Comparison of ENCODE assay signal across 32 cellular contexts in the genomic region with DNA sequence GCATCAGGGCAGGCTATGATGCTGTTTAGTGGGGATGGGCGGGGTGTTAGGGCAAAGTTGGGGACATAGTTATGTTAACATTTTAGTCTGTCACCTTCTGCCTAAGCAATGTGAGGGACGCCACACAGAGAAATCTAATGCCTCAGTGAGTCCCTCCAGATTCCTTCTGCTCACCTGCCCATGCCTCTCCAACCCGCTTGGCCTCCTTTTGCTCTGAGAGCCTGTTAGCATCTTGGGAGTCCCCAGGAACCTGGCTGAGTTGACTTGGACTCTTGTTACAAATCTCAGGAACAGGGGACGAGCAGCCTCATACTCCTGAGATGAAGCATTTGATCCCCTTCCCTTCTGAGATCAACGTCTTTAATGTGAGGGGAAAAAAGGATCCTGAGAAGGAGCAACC.
"Had no signal": no experiment of that assay in that cellular context is flagged by ENCODE, and none has a peak within 500 bp of the region (broad histone marks: within the 10 kb centered on the region; RNA-seq: fewer than 3 reads in every experiment).

No MANE protein-coding gene starts in this region.

- H3K4me3 Mint-ChIP-seq: activated CD4-positive, alpha-beta memory T cell treated with anti-CD3 and anti-CD28 coated beads, Interleukin-2, amount 10 ng/mL, durations not matched to agents 7 days and 5 days; activated CD4-positive, alpha-beta T cell treated with anti-CD3 and anti-CD28 coated beads for 36 hours; activated CD4-positive, alpha-beta T cell treated with anti-CD3 and anti-CD28 coated beads, Interleukin-2, amount 10 ng/mL, durations not matched to agents 7 days and 5 days; activated CD8-positive, alpha-beta memory T cell treated with anti-CD3 and anti-CD28 coated beads, Interleukin-2, amount 10 ng/mL, durations not matched to agents 7 days and 5 days; activated CD8-positive, alpha-beta T cell treated with anti-CD3 and anti-CD28 coated beads, Interleukin-2, amount 10 ng/mL, durations not matched to agents 7 days and 5 days; activated naive CD4-positive, alpha-beta T cell treated with anti-CD3 and anti-CD28 coated beads, Interleukin-2, amount 10 ng/mL, durations not matched to agents 7 days and 5 days; activated naive CD4-positive, alpha-beta T cell treated with anti-CD3 and anti-CD28 coated beads, Interleukin-2, amount 50 U/mL, for 24 hours; activated naive CD8-positive, alpha-beta T cell; activated naive CD8-positive, alpha-beta T cell treated with anti-CD3 and anti-CD28 coated beads, Interleukin-2, amount 10 ng/mL, durations not matched to agents 7 days and 5 days; activated naive CD8-positive, alpha-beta T cell treated with anti-CD3 and anti-CD28 coated beads, Interleukin-2, amount 50 U/mL, for 24 hours; activated T-cell treated with anti-CD3 and anti-CD28 coated beads, Interleukin-2, amount 50 U/mL, for 24 hours; brain; central memory CD8-positive, alpha-beta T cell; T-helper 1 cell treated with Interleukin-12 subunit alpha and Interleukin-12 subunit beta and Interleukin-4 antibody, amounts not matched to agents 30 μg/mL and 1 μg/mL, for 36 hours; T-helper 2 cell treated with Interferon-gamma antibody and Interleukin-4, amounts not matched to agents 5 μg/mL and 100 μg/mL, for 36 hours; WTC11 had no signal

- H3K4me3 ChIP-seq: ascending aorta, cardiac muscle cell had no signal

- H3K9me3 ChIP-seq: ascending aorta had no signal

- H3K36me3 Mint-ChIP-seq: activated CD8-positive, alpha-beta memory T cell treated with anti-CD3 and anti-CD28 coated beads, Interleukin-2, amount 10 ng/mL, durations not matched to agents 7 days and 5 days; activated naive CD4-positive, alpha-beta T cell treated with anti-CD3 and anti-CD28 coated beads, Interleukin-2, amount 10 ng/mL, durations not matched to agents 7 days and 5 days; activated naive CD4-positive, alpha-beta T cell treated with anti-CD3 and anti-CD28 coated beads, Interleukin-2, amount 50 U/mL, for 24 hours; activated naive CD8-positive, alpha-beta T cell; activated naive CD8-positive, alpha-beta T cell treated with anti-CD3 and anti-CD28 coated beads, Interleukin-2, amount 10 ng/mL, durations not matched to agents 7 days and 5 days; brain; WTC11 had no signal

- H3K9me3 Mint-ChIP-seq: activated CD4-positive, alpha-beta memory T cell treated with anti-CD3 and anti-CD28 coated beads, Interleukin-2, amount 10 ng/mL, durations not matched to agents 7 days and 5 days; activated CD4-positive, alpha-beta T cell treated with anti-CD3 and anti-CD28 coated beads, Interleukin-2, amount 10 ng/mL, durations not matched to agents 7 days and 5 days; activated naive CD4-positive, alpha-beta T cell treated with anti-CD3 and anti-CD28 coated beads, Interleukin-2, amount 10 ng/mL, durations not matched to agents 7 days and 5 days; activated naive CD4-positive, alpha-beta T cell treated with anti-CD3 and anti-CD28 coated beads, Interleukin-2, amount 50 U/mL, for 24 hours; activated naive CD8-positive, alpha-beta T cell treated with anti-CD3 and anti-CD28 coated beads, Interleukin-2, amount 10 ng/mL, durations not matched to agents 7 days and 5 days; activated naive CD8-positive, alpha-beta T cell treated with anti-CD3 and anti-CD28 coated beads, Interleukin-2, amount 50 U/mL, for 24 hours; activated T-cell treated with anti-CD3 and anti-CD28 coated beads, Interleukin-2, amount 50 U/mL, for 24 hours; activated T-helper 2 cell treated with anti-CD3 and anti-CD28 coated beads, Interferon-gamma antibody, Interleukin-2, Interleukin-4, amounts not matched to agents 10 μg/mL and 5 μg/mL and 100 μg/mL, durations not matched to agents 14 hours and 24 hours and 36 hours; brain; central memory CD8-positive, alpha-beta T cell; T-helper 1 cell treated with Interleukin-12 subunit alpha and Interleukin-12 subunit beta and Interleukin-4 antibody, amounts not matched to agents 30 μg/mL and 1 μg/mL, for 36 hours; T-helper 2 cell treated with Interferon-gamma antibody and Interleukin-4, amounts not matched to agents 5 μg/mL and 100 μg/mL, for 36 hours; WTC11 had no signal

- H3K4me1 Mint-ChIP-seq: activated CD4-positive, alpha-beta T cell treated with anti-CD3 and anti-CD28 coated beads for 36 hours; activated naive CD4-positive, alpha-beta T cell treated with anti-CD3 and anti-CD28 coated beads, Interleukin-2, amount 50 U/mL, for 24 hours; activated naive CD8-positive, alpha-beta T cell treated with anti-CD3 and anti-CD28 coated beads, Interleukin-2, amount 50 U/mL, for 24 hours; central memory CD8-positive, alpha-beta T cell had no signal

- H3K27ac Mint-ChIP-seq: activated CD4-positive, alpha-beta memory T cell treated with anti-CD3 and anti-CD28 coated beads, Interleukin-2, amount 10 ng/mL, durations not matched to agents 7 days and 5 days; activated CD4-positive, alpha-beta T cell treated with anti-CD3 and anti-CD28 coated beads for 36 hours; activated CD4-positive, alpha-beta T cell treated with anti-CD3 and anti-CD28 coated beads, Interleukin-2, amount 10 ng/mL, durations not matched to agents 7 days and 5 days; activated CD8-positive, alpha-beta memory T cell treated with anti-CD3 and anti-CD28 coated beads, Interleukin-2, amount 10 ng/mL, durations not matched to agents 7 days and 5 days; activated CD8-positive, alpha-beta T cell treated with anti-CD3 and anti-CD28 coated beads, Interleukin-2, amount 10 ng/mL, durations not matched to agents 7 days and 5 days; activated naive CD4-positive, alpha-beta T cell treated with anti-CD3 and anti-CD28 coated beads, Interleukin-2, amount 50 U/mL, for 24 hours; activated naive CD8-positive, alpha-beta T cell; activated naive CD8-positive, alpha-beta T cell treated with anti-CD3 and anti-CD28 coated beads, Interleukin-2, amount 10 ng/mL, durations not matched to agents 7 days and 5 days; activated naive CD8-positive, alpha-beta T cell treated with anti-CD3 and anti-CD28 coated beads, Interleukin-2, amount 50 U/mL, for 24 hours; activated T-cell treated with anti-CD3 and anti-CD28 coated beads, Interleukin-2, amount 50 U/mL, for 24 hours; activated T-helper 2 cell treated with anti-CD3 and anti-CD28 coated beads, Interferon-gamma antibody, Interleukin-2, Interleukin-4, amounts not matched to agents 10 μg/mL and 5 μg/mL and 100 μg/mL, durations not matched to agents 14 hours and 24 hours and 36 hours; brain; T-helper 1 cell treated with Interleukin-12 subunit alpha and Interleukin-12 subunit beta and Interleukin-4 antibody, amounts not matched to agents 30 μg/mL and 1 μg/mL, for 36 hours; T-helper 2 cell treated with Interferon-gamma antibody and Interleukin-4, amounts not matched to agents 5 μg/mL and 100 μg/mL, for 36 hours; WTC11 had no signal

- H3K27me3 ChIP-seq: ascending aorta, cardiac muscle cell had no signal

- H3K27me3 Mint-ChIP-seq: activated CD4-positive, alpha-beta memory T cell treated with anti-CD3 and anti-CD28 coated beads, Interleukin-2, amount 10 ng/mL, durations not matched to agents 7 days and 5 days; activated CD4-positive, alpha-beta T cell treated with anti-CD3 and anti-CD28 coated beads for 36 hours; activated CD4-positive, alpha-beta T cell treated with anti-CD3 and anti-CD28 coated beads, Interleukin-2, amount 10 ng/mL, durations not matched to agents 7 days and 5 days; activated CD8-positive, alpha-beta memory T cell treated with anti-CD3 and anti-CD28 coated beads, Interleukin-2, amount 10 ng/mL, durations not matched to agents 7 days and 5 days; activated naive CD4-positive, alpha-beta T cell treated with anti-CD3 and anti-CD28 coated beads, Interleukin-2, amount 10 ng/mL, durations not matched to agents 7 days and 5 days; activated naive CD4-positive, alpha-beta T cell treated with anti-CD3 and anti-CD28 coated beads, Interleukin-2, amount 50 U/mL, for 24 hours had no signal

- H3K36me3 ChIP-seq: ascending aorta, cardiac muscle cell had no signal

- H3K27ac ChIP-seq: ascending aorta, cardiac muscle cell, VCaP had no signal

- DNase-seq: activated CD4-positive, alpha-beta T cell treated with anti-CD3 and anti-CD28 coated beads for 1 hour; activated CD4-positive, CD25-positive, alpha-beta regulatory T cell; activated CD8-positive, alpha-beta memory T cell treated with anti-CD3 and anti-CD28 coated beads for 24 hours; activated CD8-positive, alpha-beta memory T cell treated with anti-CD3 and anti-CD28 coated beads, Interleukin-2, amount 10 ng/mL, durations not matched to agents 7 days and 5 days; activated effector memory CD4-positive, alpha-beta T cell treated with Interleukin-2 at 50 U/mL for 16 hours; activated gamma-delta T cell; activated naive CD4-positive, alpha-beta T cell treated with Interleukin-2 at 50 U/mL for 16 hours; activated T-cell treated with anti-CD3 and anti-CD28 coated beads, Interleukin-2, amount 50 U/mL, for 24 hours; amygdala; anterior cingulate cortex; caudate nucleus; cerebellar nuclear complex; T-helper 9 cell had no signal

- ATAC-seq: activated CD4-positive, CD25-positive, alpha-beta regulatory T cell treated with anti-CD3 and anti-CD28 coated beads, Interleukin-2, amount 50 U/mL, for 24 hours; activated CD8-positive, alpha-beta memory T cell treated with anti-CD3 and anti-CD28 coated beads, Interleukin-2, amount 10 ng/mL, durations not matched to agents 7 days and 5 days; activated CD8-positive, alpha-beta T cell treated with anti-CD3 and anti-CD28 coated beads, Interleukin-2, amount 10 ng/mL, durations not matched to agents 7 days and 5 days; activated naive CD8-positive, alpha-beta T cell treated with anti-CD3 and anti-CD28 coated beads, Interleukin-2, amount 50 U/mL, for 24 hours had no signal

- H3K4me1 ChIP-seq: ascending aorta had no signal
